21 cellular contexts compared by ENCODE assay signal in the genomic region with DNA sequence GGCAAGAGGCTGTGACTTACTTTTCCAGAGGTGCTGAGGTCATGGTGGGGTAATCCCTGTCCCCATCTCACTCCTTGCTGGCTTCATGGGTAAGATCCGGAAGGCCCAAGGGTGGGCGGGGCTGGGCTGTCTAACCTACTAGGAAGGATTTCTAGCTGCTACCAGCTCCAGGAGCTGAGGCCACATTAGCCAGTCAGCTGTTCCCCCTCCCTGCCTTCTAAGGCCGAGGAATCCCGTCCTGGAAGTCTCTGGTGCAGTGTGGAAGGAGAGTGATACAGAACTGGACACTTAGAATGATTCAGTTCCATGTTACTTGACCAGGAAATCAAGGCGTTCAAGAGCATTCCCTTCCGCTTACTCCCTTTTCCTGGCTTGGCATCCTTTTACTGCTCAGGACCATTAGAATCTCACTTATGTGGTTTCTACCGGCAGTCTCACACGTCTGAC. TPM values are rescaled to one million over a fixed set of nuclear protein-coding genes. Genes with fewer than 3 reads are reported as not detected.
DNase-seq lines count a peak whose midpoint lies in the region; ATAC-seq and TF ChIP-seq lines count a peak whose summit lies in the region.
"Had no signal": no experiment of that assay in that cellular context is flagged by ENCODE, and none has a peak within 500 bp of the region (broad histone marks: within the 10 kb centered on the region; RNA-seq: fewer than 3 reads in every experiment).

No MANE protein-coding gene starts in this region.

- no peak overlapping the region for H3K9ac ChIP-seq in GM23248
- H3K9ac ChIP-seq in endodermal cell (ENCODE audit: extremely low read depth, low read length, poor library complexity, severe bottlenecking): no peak overlapping the region

- H3K79me2 ChIP-seq in GM23248 (ENCODE audit: insufficient read depth) (no peaks in the 10 kb centered on the region), osteoblast (ENCODE audit: insufficient read depth, low read length) (no peaks in the 10 kb centered on the region)

- in situ Hi-C loops in GM23248 (cut with MboI): no loop called here

- no peaks in the 10 kb centered on the region for H3F3A ChIP-seq in GM23248 (ENCODE audit: insufficient read depth)

- peaks cover 7% of the 10 kb centered on the region for H3K4me1 Mint-ChIP-seq in endodermal cell
- H3K4me1 Mint-ChIP-seq: activated naive CD8-positive, alpha-beta T cell treated with anti-CD3 and anti-CD28 coated beads for 36 hours had no signal

- H3K27ac Mint-ChIP-seq in endodermal cell: no peak overlapping the region
- H3K27ac Mint-ChIP-seq: activated naive CD8-positive, alpha-beta T cell treated with anti-CD3 and anti-CD28 coated beads for 36 hours had no signal

- peak; percentile 67 for DNase-seq in GM23248
- peak; percentile 52 for DNase-seq in endodermal cell
- peak; percentile 87 for DNase-seq in osteoblast (ENCODE audit: insufficient read length, low spot score, missing footprints)
- no peak for DNase-seq in NCI-H2171 (lab: John Stamatoyannopoulos, UW)
- no peak for DNase-seq in psoas muscle
- DNase-seq: activated naive CD8-positive, alpha-beta T cell treated with anti-CD3 and anti-CD28 coated beads for 36 hours; GOT3; lower lobe of right lung; NCI-H1436; occipital lobe; PC-3; right lobe of liver; SJCRH30; stimulated activated naive CD8-positive, alpha-beta T cell treated with anti-CD3 and anti-CD28 coated beads, Interleukin-15, Interleukin-2, amounts not matched to agents 100 U/mL and 50 U/mL, for 24 hours; transverse colon had no signal

- H2AFZ ChIP-seq in GM23248 (no peak overlapping the region), osteoblast (ENCODE audit: low read length) (peak overlapping the region; percentile 60)

- H3K4me2 ChIP-seq in GM23248 (ENCODE audit: unreplicated experiment) (no peak overlapping the region), osteoblast (ENCODE audit: insufficient read depth, low read length) (no peak overlapping the region)

- H3K4me1 ChIP-seq in GM23248 (ENCODE audit: insufficient read depth) (no peaks in the 10 kb centered on the region), endodermal cell (ENCODE audit: control insufficient read depth, insufficient read depth, low read length) (peaks cover 3% of the 10 kb centered on the region), osteoblast (ENCODE audit: insufficient read depth, low read length) (peaks cover 14% of the 10 kb centered on the region), psoas muscle (no peaks in the 10 kb centered on the region)
- H3K4me1 ChIP-seq: lower lobe of right lung, right lobe of liver, SJCRH30 had no signal

- 52 to 57% methylated on average over 8 of the region's 8 CpGs for WGBS in GM23248 (ENCODE audit: low coverage in 1 of 2, low lambda C conversion rate in 2 of 2, missing lambda C conversion rate in 2 of 2), 2 experiments
- WGBS in endodermal cell (ENCODE audit: insufficient coverage in 1 of 2, insufficient read length in 1 of 2), 2 experiments: 89 to 92% methylated on average over 5 to 8 of the region's 8 CpGs
- WGBS in psoas muscle, 3 donors: 70 to 76% (median 76%) methylated on average over 8 of the region's 8 CpGs

- H3K27me3 ChIP-seq in GM23248 (replicated peaks; ENCODE audit: insufficient read depth) (peaks cover 11% of the 10 kb centered on the region), endodermal cell (ENCODE audit: control insufficient read depth, insufficient read depth, low read length, poor library complexity, severe bottlenecking) (peaks cover 4% of the 10 kb centered on the region), osteoblast (ENCODE audit: insufficient read depth, low read length) (no peaks in the 10 kb centered on the region), psoas muscle (ENCODE audit: insufficient read depth in 3 of 3, low read length in 2 of 3) (peaks cover 0 to 1% (median 0%) of the 10 kb centered on the region in 3 donors)
- H3K27me3 ChIP-seq: right lobe of liver, SJCRH30, transverse colon had no signal

- H3K4me3 Mint-ChIP-seq in endodermal cell: no peak overlapping the region
- H3K4me3 Mint-ChIP-seq: activated naive CD8-positive, alpha-beta T cell treated with anti-CD3 and anti-CD28 coated beads for 36 hours had no signal

- H4K20me1 ChIP-seq in GM23248 (ENCODE audit: insufficient read depth): no peaks in the 10 kb centered on the region
- H4K20me1 ChIP-seq in osteoblast (ENCODE audit: insufficient read depth, low read length): no peaks in the 10 kb centered on the region

- H3K36me3 Mint-ChIP-seq in endodermal cell (ENCODE audit: low read depth): no peaks in the 10 kb centered on the region

- peaks cover 34% of the 10 kb centered on the region for H3K27me3 Mint-ChIP-seq in endodermal cell (ENCODE audit: insufficient read depth)
- H3K27me3 Mint-ChIP-seq: activated naive CD8-positive, alpha-beta T cell treated with anti-CD3 and anti-CD28 coated beads for 36 hours had no signal

- ATAC-seq in SK-N-SH treated with all-trans-retinoic acid at 6 μM for 48 hours (peak; percentile 64), HG03045 (IDR thresholded peaks at IDR 0.05; ENCODE audit: unreplicated experiment) (no peak), psoas muscle (no peak)
- ATAC-seq: activated CD4-positive, CD25-positive, alpha-beta regulatory T cell treated with anti-CD3 and anti-CD28 coated beads, Interleukin-2, amount 50 U/mL, for 24 hours; lower lobe of right lung; PC-3; right lobe of liver; stimulated activated naive CD8-positive, alpha-beta T cell treated with anti-CD3 and anti-CD28 coated beads, Interleukin-15, Interleukin-2, amounts not matched to agents 100 U/mL and 50 U/mL, for 24 hours had no signal

- no peaks in the 10 kb centered on the region for H3K36me3 ChIP-seq in GM23248 (ENCODE audit: low read depth)
- no peaks in the 10 kb centered on the region for H3K36me3 ChIP-seq in endodermal cell (ENCODE audit: control insufficient read depth, insufficient read depth, low read length)
- no peaks in the 10 kb centered on the region for H3K36me3 ChIP-seq in osteoblast (ENCODE audit: insufficient read depth, low read length)
- no peaks in the 10 kb centered on the region for H3K36me3 ChIP-seq in psoas muscle (ENCODE audit: insufficient read depth in 1 of 2, low read depth in 1 of 2)
- H3K36me3 ChIP-seq: cardiac muscle cell, esophagus muscularis mucosa, lower lobe of right lung, right lobe of liver, SJCRH30, transverse colon had no signal

- H3K9me3 Mint-ChIP-seq in endodermal cell: no peaks in the 10 kb centered on the region
- H3K9me3 Mint-ChIP-seq: activated naive CD8-positive, alpha-beta T cell treated with anti-CD3 and anti-CD28 coated beads for 36 hours had no signal

- H3K4me3 ChIP-seq in GM23248: no peak overlapping the region
- H3K4me3 ChIP-seq in endodermal cell (ENCODE audit: low read length): no peak overlapping the region
- no peak overlapping the region for H3K4me3 ChIP-seq in osteoblast (ENCODE audit: insufficient read depth, low read length)
- H3K4me3 ChIP-seq in psoas muscle: no peak overlapping the region
- H3K4me3 ChIP-seq: cardiac muscle cell, esophagus muscularis mucosa, lower lobe of right lung, right lobe of liver, SJCRH30, transverse colon had no signal

- H3K27ac ChIP-seq in GM23248: no peak overlapping the region
- H3K27ac ChIP-seq in endodermal cell (ENCODE audit: low read depth, low read length): no peak overlapping the region
- H3K27ac ChIP-seq in osteoblast (ENCODE audit: low read depth, low read length): no peak overlapping the region
- H3K27ac ChIP-seq in psoas muscle: no peak overlapping the region
- H3K27ac ChIP-seq: cardiac muscle cell, esophagus muscularis mucosa, lower lobe of right lung, right lobe of liver, SJCRH30, transverse colon had no signal

- H3K9me2 ChIP-seq in GM23248 (ENCODE audit: insufficient read depth): no peaks in the 10 kb centered on the region

- TF ChIP-seq CTCF in endodermal cell (conservative IDR thresholded peaks at IDR 0.05) (no peak), osteoblast (IDR thresholded peaks at IDR 0.05; ENCODE audit: extremely low read depth, low read depth, low read length) (no peak), psoas muscle (IDR thresholded peaks at IDR 0.05) (no peak)

- intact Hi-C loops in psoas muscle (cut with DNase I): no loop called here

- no peaks in the 10 kb centered on the region for H3K9me3 ChIP-seq in GM23248 (ENCODE audit: low read depth)
- no peaks in the 10 kb centered on the region for H3K9me3 ChIP-seq in endodermal cell (ENCODE audit: control insufficient read depth, low read length)
- H3K9me3 ChIP-seq in osteoblast (ENCODE audit: low read depth, low read length): no peaks in the 10 kb centered on the region
- H3K9me3 ChIP-seq in psoas muscle: no peaks in the 10 kb centered on the region
- H3K9me3 ChIP-seq: esophagus muscularis mucosa, lower lobe of right lung, right lobe of liver, SJCRH30, transverse colon had no signal

TF ChIP-seq in SK-N-SH treated with all-trans-retinoic acid at 6 μM for 48 hours, 23 proteins besides CTCF, POLR2A, EP300 and RAD21 (continues in another document):
- TF ChIP-seq TOX (CRISPR knock-in tag; IDR thresholded peaks at IDR 0.05; ENCODE audit: borderline replicate concordance) (no peak), ZNF70 (CRISPR knock-in tag; IDR thresholded peaks at IDR 0.05) (no peak)

RNA-seq across cellular contexts. Expression of gene GNGT2, which starts 8.9 kb away (rescaled TPM):
- not detected in 2 replicates for total RNA-seq in GM23248 (2014; rRNA removed; shearing (Covaris generic))
- not detected in 2 replicates for polyA plus RNA-seq in GM23248 (2016; fragmentation: Nextera tagmentation; extraction: Ambion mirVana)
- 1 to 10 TPM in 1 of 2 donors, not detected in 1; 1.1 TPM for total RNA-seq in endodermal cell
- polyA plus RNA-seq in endodermal cell (2013, experiment 1 of 2): not detected
- polyA plus RNA-seq in endodermal cell (2013, experiment 2 of 2): 1.1 TPM
- total RNA-seq in osteoblast: not detected in 2 replicates
- 1 to 10 TPM in 1 of 4 donors, under 1 TPM in 3; 0.39 to 2.0 (median 0.49) TPM for total RNA-seq in psoas muscle
- 1 to 10 TPM in 1 of 3 donors, under 1 TPM in 2; 0.32 to 1.3 (median 0.58) TPM for polyA plus RNA-seq in psoas muscle
- total RNA-seq: cardiac muscle cell had no signal
- polyA plus RNA-seq: cardiac muscle cell had no signal

RNA-seq across cellular contexts. Expression of gene ABI3, which starts 9.0 kb away (rescaled TPM):
- not detected in 2 replicates for total RNA-seq in GM23248 (2014; rRNA removed; shearing (Covaris generic))
- polyA plus RNA-seq in GM23248 (2016; fragmentation: Nextera tagmentation; extraction: Ambion mirVana) (0.37 TPM in 1 of 2 replicates, not detected in the other), psoas muscle (1 to 10 TPM; 1.1 to 2.9 (median 2.1) TPM)
- total RNA-seq in endodermal cell (1 to 10 TPM in 1 of 2 donors, under 1 TPM in 1; 0.58 to 1.7 TPM), osteoblast (under 0.01 and 0.36 TPM in 2 replicates), psoas muscle (1 to 10 TPM; 1.9 to 3.8 (median 2.5) TPM)
- 0.64 TPM for polyA plus RNA-seq in endodermal cell (2013, experiment 1 of 2)
- polyA plus RNA-seq in endodermal cell (2013, experiment 2 of 2): 0.83 TPM
- total RNA-seq: PC-3 had no signal
- polyA plus RNA-seq: cardiac muscle cell had no signal

RNA-seq across cellular contexts. Expression of gene PHOSPHO1, which starts 29.1 kb away (rescaled TPM):
- not detected in 2 replicates for total RNA-seq in GM23248 (2014; rRNA removed; shearing (Covaris generic))
- polyA plus RNA-seq in GM23248 (2016; fragmentation: Nextera tagmentation; extraction: Ambion mirVana) (not detected in 2 replicates), psoas muscle (under 1 TPM; 0.59 to 0.70 (median 0.68) TPM)
- total RNA-seq in endodermal cell (1 to 10 TPM in 1 of 2 donors, under 1 TPM in 1; 0.82 to 1.3 TPM), osteoblast (0.29 and 0.36 TPM in 2 replicates), psoas muscle (1 to 10 TPM in 3 of 4 donors, under 1 TPM in 1; 0.30 to 4.2 (median 1.7) TPM)
- polyA plus RNA-seq in endodermal cell (2013, experiment 1 of 2): 0.43 TPM
- polyA plus RNA-seq in endodermal cell (2013, experiment 2 of 2): 0.87 TPM
- total RNA-seq: activated naive CD8-positive, alpha-beta T cell treated with anti-CD3 and anti-CD28 coated beads for 36 hours; cardiac muscle cell; SJCRH30; T-helper 2 cell treated with Interferon-gamma antibody and Interleukin-4, amounts not matched to agents 100 ng/mL and 5 ng/mL, for 36 hours; transverse colon had no signal
- polyA plus RNA-seq: cardiac muscle cell had no signal

Comparison
In these comparisons a context has a peak if more than half of its experiments do, and no peak if none do; other contexts are left out.
1. DNase-seq: peak in GM23248 (single experiment), endodermal cell (single experiment) and osteoblast (single experiment); none in NCI-H2171 (single experiment) and psoas muscle (0 of 2).